13 cellular contexts compared by ENCODE assay signal in the genomic region with DNA sequence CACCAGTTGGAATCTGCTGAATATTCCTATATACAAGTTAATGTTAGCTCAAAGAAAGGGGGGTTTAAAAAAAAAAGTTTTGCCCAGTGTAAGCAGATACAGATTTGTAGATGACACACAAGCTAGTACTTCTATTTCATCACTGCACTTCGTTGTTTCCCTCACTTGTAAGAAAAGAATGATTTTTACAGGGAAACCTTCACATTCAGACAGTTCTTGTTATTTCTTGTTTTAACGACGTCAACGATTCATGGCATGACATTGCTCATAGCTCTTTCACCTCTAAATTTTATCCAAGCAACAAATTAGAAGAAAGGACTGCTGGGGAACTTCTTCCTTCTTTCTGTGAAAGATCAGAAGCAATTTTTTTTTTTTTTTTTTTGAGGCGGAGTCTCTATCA. TPM values are rescaled to one million over a fixed set of nuclear protein-coding genes. Genes with fewer than 3 reads are reported as not detected.
A peak's percentile ranks its signal among the peaks of the same experiment; 100 is the strongest.
DNase-seq lines count a peak whose midpoint lies in the region; ATAC-seq and TF ChIP-seq lines count a peak whose summit lies in the region.
"Had no signal": no experiment of that assay in that cellular context is flagged by ENCODE, and none has a peak within 500 bp of the region (broad histone marks: within the 10 kb centered on the region; RNA-seq: fewer than 3 reads in every experiment).

No MANE protein-coding gene starts in this region.

- H3K36me3 Mint-ChIP-seq in activated naive CD4-positive, alpha-beta T cell treated with anti-CD3 and anti-CD28 coated beads for 36 hours (ENCODE audit: low read depth): no peaks in the 10 kb centered on the region
- peaks cover 4% of the 10 kb centered on the region for H3K36me3 Mint-ChIP-seq in activated naive CD8-positive, alpha-beta T cell

- no peak for ATAC-seq in left lung
- ATAC-seq: left lobe of liver had no signal

- peaks cover 87% of the 10 kb centered on the region for H3K4me1 Mint-ChIP-seq in activated naive CD4-positive, alpha-beta T cell treated with anti-CD3 and anti-CD28 coated beads for 36 hours (ENCODE audit: low read depth)
- peaks cover 80% of the 10 kb centered on the region for H3K4me1 Mint-ChIP-seq in activated naive CD8-positive, alpha-beta T cell (ENCODE audit: low read depth)

- 67 to 71% methylated on average over 5 of the region's 5 CpGs for WGBS in transverse colon (ENCODE audit: low coverage in 1 of 2), 2 donors

- no peaks in the 10 kb centered on the region for H3K27me3 Mint-ChIP-seq in activated naive CD4-positive, alpha-beta T cell treated with anti-CD3 and anti-CD28 coated beads for 36 hours (ENCODE audit: low read depth)
- H3K27me3 Mint-ChIP-seq in activated naive CD8-positive, alpha-beta T cell: no peaks in the 10 kb centered on the region

- H3K4me3 ChIP-seq in left lung (no peak overlapping the region), transverse colon (no peak overlapping the region), MG63 (no peak overlapping the region)

- H3K27me3 ChIP-seq in left lung (no peaks in the 10 kb centered on the region), transverse colon (no peaks in the 10 kb centered on the region), MG63 (no peaks in the 10 kb centered on the region)

- intact Hi-C loops in activated naive CD4-positive, alpha-beta T cell treated with anti-CD3 and anti-CD28 coated beads for 36 hours (cut with micrococcal nuclease): loop anchor here (1.0 to 10.0 kb wide), 12 partner anchors 15 to 740 kb away; partner anchors contain the start of genes METTL13, MYOC, PIGC and VAMP4
- intact Hi-C loops in left lung (cut with DNase I) (no loop called here), transverse colon (cut with DNase I; ENCODE audit: low total_unique reads) (loop anchor here (5.0 kb wide), 1 partner anchor 253 kb away; no protein-coding TSS in a partner anchor)

- no peaks in the 10 kb centered on the region for H3K36me3 ChIP-seq in left lung
- H3K36me3 ChIP-seq in transverse colon: no peaks in the 10 kb centered on the region
- no peaks in the 10 kb centered on the region for H3K36me3 ChIP-seq in MG63

- peak overlapping the region; percentile 70 for H3K27ac Mint-ChIP-seq in activated naive CD4-positive, alpha-beta T cell treated with anti-CD3 and anti-CD28 coated beads for 36 hours
- peak overlapping the region; percentile 83 for H3K27ac Mint-ChIP-seq in activated naive CD8-positive, alpha-beta T cell

- H3K27ac ChIP-seq in left lung (peak overlapping the region; percentile 46 to 73), transverse colon (peak overlapping the region; percentile 64 to 78 (median 71))

- no peak for TF ChIP-seq POLR2A in transverse colon (IDR thresholded peaks at IDR 0.05)

- no peak for TF ChIP-seq EP300 in transverse colon (IDR thresholded peaks at IDR 0.05; ENCODE audit: low read depth)

- H3K4me1 ChIP-seq in left lung (peaks cover 19 to 24% of the 10 kb centered on the region in 2 donors), transverse colon (peaks cover 15 to 68% (median 34%) of the 10 kb centered on the region in 4 donors)

- H3K9me3 ChIP-seq in left lung: no peaks in the 10 kb centered on the region
- no peaks in the 10 kb centered on the region for H3K9me3 ChIP-seq in transverse colon
- no peaks in the 10 kb centered on the region; the same call in 1 of the 2 replicates for H3K9me3 ChIP-seq in MG63

- in situ Hi-C loops in transverse colon (cut with MboI; ENCODE audit: low pct_ligation_motif_present in 1 of 4, low pct_unique_long_range_greater_than_20kb in 1 of 4, low sequenced_read_pairs in 3 of 4): loop anchor here in 1 of 4 donors (25.0 kb wide), 1 partner anchor 208 kb away; no protein-coding TSS in a partner anchor

- peak overlapping the region; percentile 49 for H3K4me3 Mint-ChIP-seq in activated naive CD4-positive, alpha-beta T cell treated with anti-CD3 and anti-CD28 coated beads for 36 hours
- H3K4me3 Mint-ChIP-seq in activated naive CD8-positive, alpha-beta T cell: peak overlapping the region; percentile 58

- TF ChIP-seq CTCF in left lung (IDR thresholded peaks at IDR 0.05) (no peak), transverse colon (IDR thresholded peaks at IDR 0.05) (no peak)

- no peaks in the 10 kb centered on the region for H3K9me3 Mint-ChIP-seq in activated naive CD4-positive, alpha-beta T cell treated with anti-CD3 and anti-CD28 coated beads for 36 hours
- H3K9me3 Mint-ChIP-seq in activated naive CD8-positive, alpha-beta T cell (ENCODE audit: low read depth): no peaks in the 10 kb centered on the region

- DNase-seq in activated naive CD4-positive, alpha-beta T cell treated with anti-CD3 and anti-CD28 coated beads for 36 hours: no peak
- no peak for DNase-seq in activated naive CD4-positive, alpha-beta T cell treated with Interleukin-2 at 50 U/mL for 16 hours
- DNase-seq in left lung (no peak), transverse colon (no peak), MG63 (no peak), NCI-H2081 treated with DMSO at 0.1 percent for 48 hours (lab: John Stamatoyannopoulos, UW) (no peak), hepatic stellate cell (ENCODE audit: low spot score) (no peak)
- DNase-seq: KBM-7, NCI-H510A, retina had no signal

- CTCF ChIA-PET in activated naive CD4-positive, alpha-beta T cell treated with anti-CD3 and anti-CD28 coated beads for 36 hours (lab: Charles Lee): interaction anchor here (0.6 to 4.0 kb wide), 13 partner anchors 14 to 392 kb away, joined by 3 to 22 read pairs (median 4); no protein-coding TSS in a partner anchor

RNA-seq across cellular contexts. Expression of gene C1orf105, which starts 25.7 kb away (rescaled TPM):
- not detected for total RNA-seq in activated naive CD4-positive, alpha-beta T cell treated with anti-CD3 and anti-CD28 coated beads for 36 hours
- total RNA-seq in left lung (not detected), transverse colon (not detected)
- not detected in 2 replicates for total RNA-seq in MG63 (2014; rRNA removed; shearing (Covaris generic); ENCODE audit: low replicate concordance)
- total RNA-seq: fibroblast of lung, left lobe of liver had no signal

RNA-seq across cellular contexts. Expression of gene PIGC, which starts 49.1 kb away (rescaled TPM):
- total RNA-seq in activated naive CD4-positive, alpha-beta T cell treated with anti-CD3 and anti-CD28 coated beads for 36 hours: 10 to 100 TPM; 17.5 to 18.7 TPM
- 10 to 100 TPM; 22.3 to 22.9 TPM for total RNA-seq in left lung
- total RNA-seq in transverse colon: 10 to 100 TPM in 3 of 4 donors, 1 to 10 TPM in 1; 9.8 to 43.8 (median 22.8) TPM
- total RNA-seq in MG63 (2014; rRNA removed; shearing (Covaris generic); ENCODE audit: low replicate concordance): 19.6 and 30.6 TPM in 2 replicates

Comparison
In these comparisons a context has a peak if more than half of its experiments do, and no peak if none do; other contexts are left out.
1. intact Hi-C loops: an anchor here in activated naive CD4-positive, alpha-beta T cell treated with anti-CD3 and anti-CD28 coated beads for 36 hours (1.0 to 10.0 kb wide) and transverse colon (5.0 kb wide); none called in left lung.